ENCODE assay signal across 13 cellular contexts in the genomic region with DNA sequence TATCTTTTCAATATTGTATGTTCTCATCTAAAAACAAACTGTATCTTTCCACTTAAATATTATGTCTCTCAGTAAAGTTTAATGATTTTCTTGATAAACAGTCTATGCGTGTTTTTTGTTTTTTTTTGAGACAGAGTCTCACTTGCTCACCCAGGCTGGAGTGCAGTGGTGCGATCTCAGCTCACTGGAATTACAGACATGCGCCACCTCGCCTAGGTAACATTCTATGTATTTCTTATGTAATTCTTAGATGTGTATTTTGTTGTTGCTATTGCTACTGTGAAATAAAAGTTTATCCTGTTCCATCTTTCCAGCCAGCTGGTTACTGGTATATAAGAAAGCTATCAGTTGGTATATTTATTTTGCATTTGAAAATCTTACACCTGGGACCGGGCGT. TPM values are rescaled to one million over a fixed set of nuclear protein-coding genes. Genes with fewer than 3 reads are reported as not detected.
DNase-seq lines count a peak whose midpoint lies in the region; ATAC-seq and TF ChIP-seq lines count a peak whose summit lies in the region.
"Had no signal": no experiment of that assay in that cellular context is flagged by ENCODE, and none has a peak within 500 bp of the region (broad histone marks: within the 10 kb centered on the region; RNA-seq: fewer than 3 reads in every experiment).

No MANE protein-coding gene starts in this region.

- H3K36me3 ChIP-seq in mesenchymal stem cell (ENCODE audit: control insufficient read depth in 1 of 2, insufficient read depth in 2 of 2, low read depth in 1 of 2, low read length in 2 of 2) = no peaks in the 10 kb centered on the region
- H3K36me3 ChIP-seq: BE2C, gastrocnemius medialis had no signal

- H3K4me2 ChIP-seq in mesenchymal stem cell (ENCODE audit: low read length, poor library complexity, severe bottlenecking) = no peak overlapping the region

- H3K27ac ChIP-seq in mesenchymal stem cell (ENCODE audit: low read length, poor library complexity, severe bottlenecking) = peak overlapping the region; percentile 64
- H3K27ac ChIP-seq: gastrocnemius medialis had no signal

- H3K4ac ChIP-seq in mesenchymal stem cell (ENCODE audit: low read depth in 1 of 2, low read length in 2 of 2) = peak overlapping the region in 1 of 2 experiments; percentile 22

- no peak overlapping the region for H3K14ac ChIP-seq in mesenchymal stem cell (ENCODE audit: low read length in 2 of 2)

- no peak overlapping the region for H2BK12ac ChIP-seq in mesenchymal stem cell (ENCODE audit: low read length in 2 of 2)

- H2BK5ac ChIP-seq in mesenchymal stem cell (ENCODE audit: low read depth, low read length, poor library complexity, severe bottlenecking) = no peak overlapping the region

- no peak for ATAC-seq in HG03095 (IDR thresholded peaks at IDR 0.05; ENCODE audit: unreplicated experiment)
- no peak for ATAC-seq in GM21619 (IDR thresholded peaks at IDR 0.05; ENCODE audit: unreplicated experiment)
- ATAC-seq: activated T-helper 17 cell treated with anti-CD3 and anti-CD28 coated beads, Interleukin-2, amount 50 U/mL, for 72 hours; gastrocnemius medialis had no signal

- H3K23ac ChIP-seq in mesenchymal stem cell (ENCODE audit: low read length in 2 of 2) = no peak overlapping the region

- DNase-seq in Caki2 (ENCODE audit: low read depth) (peak; percentile 45), HS-27A (ENCODE audit: low read depth) (peak; percentile 24), astrocyte of the cerebellum (ENCODE audit: low read depth) (peak; percentile 11), mesenchymal stem cell (no peak), NCI-H1417 (lab: John Stamatoyannopoulos, UW) (no peak)
- DNase-seq in central memory CD4-positive, alpha-beta T cell = no peak
- DNase-seq: gastrocnemius medialis, NCI-H2029, occipital lobe had no signal

- in situ Hi-C loops in Caki2 (cut with HindIII; ENCODE audit: low pct_unique_long_range_greater_than_20kb, low sequenced_read_pairs) = no loop called here
- in situ Hi-C loops in astrocyte of the cerebellum (cut with HindIII; ENCODE audit: low sequenced_read_pairs) = no loop called here

- H3K4me1 ChIP-seq in mesenchymal stem cell (ENCODE audit: control insufficient read depth, insufficient read depth, low read depth, low read length) = peaks cover 8% of the 10 kb centered on the region
- H3K4me1 ChIP-seq: BE2C, gastrocnemius medialis had no signal

- H2BK120ac ChIP-seq in mesenchymal stem cell (ENCODE audit: low read depth, low read length) = no peak overlapping the region

- no peak for TF ChIP-seq CTCF in astrocyte of the cerebellum (IDR thresholded peaks at IDR 0.05; ENCODE audit: low read depth, low read length, missing control alignments)

- H3K18ac ChIP-seq in mesenchymal stem cell (ENCODE audit: low read depth in 1 of 2, low read length in 2 of 2) = no peak overlapping the region

- H3K9me3 ChIP-seq in mesenchymal stem cell (ENCODE audit: control insufficient read depth, low read length) = no peaks in the 10 kb centered on the region
- H3K9me3 ChIP-seq: BE2C, gastrocnemius medialis had no signal

- H3K4me3 ChIP-seq in astrocyte of the cerebellum (ENCODE audit: low read depth, low read length) = no peak overlapping the region
- H3K4me3 ChIP-seq in mesenchymal stem cell (ENCODE audit: insufficient read depth in 1 of 2, low read depth in 1 of 2, low read length in 2 of 2) = no peak overlapping the region
- H3K4me3 ChIP-seq: gastrocnemius medialis had no signal

- WGBS in mesenchymal stem cell = 64% methylated on average over 6 of the region's 6 CpGs

- H2AK5ac ChIP-seq in mesenchymal stem cell (ENCODE audit: low read length, severe bottlenecking) = no peak overlapping the region

- no peak overlapping the region for H2AFZ ChIP-seq in mesenchymal stem cell (ENCODE audit: low read depth, low read length)

- peaks cover 20% of the 10 kb centered on the region for H3K79me1 ChIP-seq in mesenchymal stem cell (replicated peaks; ENCODE audit: low read length, poor library complexity, severe bottlenecking)

- H4K91ac ChIP-seq in mesenchymal stem cell (ENCODE audit: low read length) = no peak overlapping the region

- H3K9ac ChIP-seq in mesenchymal stem cell (ENCODE audit: low read length) = peak overlapping the region; percentile 24

- no peak overlapping the region for H4K8ac ChIP-seq in mesenchymal stem cell (ENCODE audit: low read length)

- H2BK15ac ChIP-seq in mesenchymal stem cell (ENCODE audit: low read depth, poor library complexity, severe bottlenecking) = no peak overlapping the region

- H3K27me3 ChIP-seq in mesenchymal stem cell (ENCODE audit: control insufficient read depth in 1 of 2, insufficient read depth in 1 of 2, low read length in 2 of 2) = no peaks in the 10 kb centered on the region
- H3K27me3 ChIP-seq: BE2C, gastrocnemius medialis had no signal

RNA-seq across cellular contexts. Expression of a gene that starts 29.4 kb away (rescaled TPM):
- 24.4 and 29.7 TPM in 2 replicates for total RNA-seq in Caki2 (2014; rRNA removed; shearing (Covaris generic); ENCODE audit: low replicate concordance)
- polyA plus RNA-seq in mesenchymal stem cell (2013, experiment 1 of 2) = 71.9 TPM
- polyA plus RNA-seq in mesenchymal stem cell (2013, experiment 2 of 2) = 74.0 TPM

RNA-seq across cellular contexts. Expression of a gene that starts 46.2 kb away (rescaled TPM):
- 14.9 and 17.1 TPM in 2 replicates for total RNA-seq in Caki2 (2014; rRNA removed; shearing (Covaris generic); ENCODE audit: low replicate concordance)
- 2.7 TPM for polyA plus RNA-seq in mesenchymal stem cell (2013, experiment 1 of 2)
- 2.5 TPM for polyA plus RNA-seq in mesenchymal stem cell (2013, experiment 2 of 2)

Comparison
In these comparisons a context has a peak if more than half of its experiments do, and no peak if none do; other contexts are left out.
1. DNase-seq: peak in Caki2 (single experiment), HS-27A (single experiment) and astrocyte of the cerebellum (single experiment); none in mesenchymal stem cell (single experiment), central memory CD4-positive, alpha-beta T cell (single experiment) and NCI-H1417 (0 of 3).